ENCODE assay signal across 8 cellular contexts in genomic region chr12:104276192-104277131, GRCh38. TPM values are rescaled to one million over a fixed set of nuclear protein-coding genes. Genes with fewer than 3 reads are reported as not detected.
DNase-seq lines count a peak whose midpoint lies in the region; ATAC-seq and TF ChIP-seq lines count a peak whose summit lies in the region.

No MANE protein-coding gene starts in this region.

- H3K27ac ChIP-seq in SJCRH30 = no peak overlapping the region

- peak; percentile 79 for ATAC-seq in activated B cell treated with CpG ODN at 0.5 μM for 24 hours (ENCODE audit: low read depth)
- peak; percentile 71 for ATAC-seq in mucosa of descending colon

- H3K4me1 ChIP-seq in mucosa of descending colon (ENCODE audit: low read depth) = peaks cover 9% of the 10 kb centered on the region
- peaks cover 5% of the 10 kb centered on the region; the same call in 1 of the 2 replicates for H3K4me1 ChIP-seq in SJCRH30

- H3K36me3 Mint-ChIP-seq in activated B cell treated with CpG ODN at 0.5 μM for 24 hours (ENCODE audit: low read depth) = no peaks in the 10 kb centered on the region

- H3K36me3 ChIP-seq in mucosa of descending colon (ENCODE audit: low read depth) = no peaks in the 10 kb centered on the region
- H3K36me3 ChIP-seq in SJCRH30 = no peaks in the 10 kb centered on the region

- DNase-seq in Caki2 (ENCODE audit: low read depth) (peak; percentile 92), GM20000 (ENCODE audit: low spot score) (peak; percentile 53), MV-4-11 (lab: John Stamatoyannopoulos, UW) (peak; percentile 19), activated B cell treated with CpG ODN at 0.5 μM for 24 hours (no peak), mucosa of descending colon (peak in 1 of 3 donors; percentile 35), SJCRH30 (no peak), T1000 (lab: John Stamatoyannopoulos, UW) (no peak)
- DNase-seq in activated CD4-positive, CD25-positive, alpha-beta regulatory T cell (lab: John Stamatoyannopoulos, UW) = no peak

- peak overlapping the region; percentile 70 for H3K27ac Mint-ChIP-seq in activated B cell treated with CpG ODN at 0.5 μM for 24 hours

- in situ Hi-C loops in Caki2 (cut with HindIII; ENCODE audit: low pct_unique_long_range_greater_than_20kb, low sequenced_read_pairs) = no loop called here

- CTCF ChIA-PET in activated B cell treated with CpG ODN at 0.5 μM for 24 hours (lab: Charles Lee) = interaction anchor here (2.1 kb wide), 1 partner anchor 11 kb away, joined by 6 read pairs; no protein-coding TSS in a partner anchor

- TF ChIP-seq CTCF in GM20000 (IDR thresholded peaks at IDR 0.05; ENCODE audit: extremely low read depth, missing control alignments) (no peak), activated B cell treated with CpG ODN at 0.5 μM for 24 hours (IDR thresholded peaks at IDR 0.05) (no peak), mucosa of descending colon (IDR thresholded peaks at IDR 0.05) (no peak)

- H3K9me3 Mint-ChIP-seq in activated B cell treated with CpG ODN at 0.5 μM for 24 hours = no peaks in the 10 kb centered on the region

- peak overlapping the region; percentile 85 for H3K4me3 Mint-ChIP-seq in activated B cell treated with CpG ODN at 0.5 μM for 24 hours

- H3K9me3 ChIP-seq in mucosa of descending colon = no peaks in the 10 kb centered on the region
- H3K9me3 ChIP-seq in SJCRH30 (replicated peaks) = no peaks in the 10 kb centered on the region

- POLR2A ChIA-PET in activated B cell treated with CpG ODN at 0.5 μM for 24 hours (lab: Charles Lee) = interaction anchor here (0.6 to 3.5 kb wide), 4 partner anchors 11 to 27 kb away, joined by 3 to 43 read pairs (median 8); partner anchors contain the start of gene EID3

- peaks cover 3% of the 10 kb centered on the region for H3K27me3 Mint-ChIP-seq in activated B cell treated with CpG ODN at 0.5 μM for 24 hours

- H3K27me3 ChIP-seq in SJCRH30 = no peaks in the 10 kb centered on the region

- peaks cover 13% of the 10 kb centered on the region for H3K4me1 Mint-ChIP-seq in activated B cell treated with CpG ODN at 0.5 μM for 24 hours

- H3K4me3 ChIP-seq in mucosa of descending colon (no peak overlapping the region), SJCRH30 (no peak overlapping the region)

- intact Hi-C loops in activated B cell treated with CpG ODN at 0.5 μM for 24 hours (cut with micrococcal nuclease) = loop anchor here (1.0 kb wide), 1 partner anchor 10 kb away; no protein-coding TSS in a partner anchor
- intact Hi-C loops in mucosa of descending colon (cut with DNase I, micrococcal nuclease) = no loop called here

RNA-seq across cellular contexts. Expression of gene EID3, which starts 27.1 kb away (rescaled TPM):
- total RNA-seq in Caki2 (2014; rRNA removed; shearing (Covaris generic); ENCODE audit: low replicate concordance) = 4.9 and 6.8 TPM in 2 replicates
- total RNA-seq in activated B cell treated with CpG ODN at 0.5 μM for 24 hours (6.2 TPM in 2 replicates), mucosa of descending colon (1 to 10 TPM; 2.4 to 6.4 (median 3.9) TPM)
- 0.48 and 0.63 TPM in 2 replicates for total RNA-seq in SJCRH30 (2014; rRNA removed; shearing (Covaris generic))

Comparison
In these comparisons a context has a peak if more than half of its experiments do, and no peak if none do; other contexts are left out.
1. DNase-seq: peak in Caki2 (single experiment), GM20000 (single experiment) and MV-4-11 (single experiment); none in activated B cell treated with CpG ODN at 0.5 μM for 24 hours (single experiment), SJCRH30 (0 of 2), T1000 (single experiment) and activated CD4-positive, CD25-positive, alpha-beta regulatory T cell (0 of 4).